Comparison of ENCODE assay signal across 19 cellular contexts in genomic region chr17:80248001-80248893, GRCh38. TPM values are rescaled to one million over a fixed set of nuclear protein-coding genes. Genes with fewer than 3 reads are reported as not detected.
DNase-seq lines count a peak whose midpoint lies in the region; ATAC-seq, FAIRE-seq and TF ChIP-seq lines count a peak whose summit lies in the region.
"Had no signal": no experiment of that assay in that cellular context is flagged by ENCODE, and none has a peak within 500 bp of the region (broad histone marks: within the 10 kb centered on the region; RNA-seq: fewer than 3 reads in every experiment).

No MANE protein-coding gene starts in this region.

- H2BK12ac ChIP-seq in H1 (ENCODE audit: low read depth, low read length) = no peak overlapping the region

- H3K9me3 ChIP-seq in H1 (ENCODE audit: insufficient read depth in 2 of 2, low read depth in 1 of 2, low read length in 1 of 2) (no peaks in the 10 kb centered on the region; a peak in 1 of 4 replicates), osteoblast (ENCODE audit: low read depth, low read length) (no peaks in the 10 kb centered on the region)
- H3K9me3 ChIP-seq: BLaER1 had no signal

- no peak overlapping the region for H3K27ac ChIP-seq in H1 (ENCODE audit: low read depth, low read length)
- no peak overlapping the region for H3K27ac ChIP-seq in osteoblast (ENCODE audit: low read depth, low read length)
- H3K27ac ChIP-seq: BLaER1 had no signal

- no peak for DNase-seq in activated CD4-positive, alpha-beta T cell treated with anti-CD3 and anti-CD28 coated beads, Interleukin-2, amount 10 ng/mL, durations not matched to agents 7 days and 5 days
- no peak for DNase-seq in activated CD4-positive, alpha-beta T cell treated with anti-CD3 and anti-CD28 coated beads, Interleukin-2, amount 50 U/mL, for 1 hour
- DNase-seq in D341Med (ENCODE audit: low spot score) = peak; percentile 38
- no peak for DNase-seq in H1 (ENCODE audit: low read depth in 1 of 2, low spot score in 2 of 2)
- DNase-seq in osteoblast (ENCODE audit: insufficient read length, low spot score, missing footprints) = peak; percentile 78
- DNase-seq in activated naive CD4-positive, alpha-beta T cell treated with Interleukin-2 at 50 U/mL for 16 hours = no peak
- DNase-seq in GM13976 (ENCODE audit: low spot score) = no peak
- DNase-seq: 8988T; AML-193; CD4-positive, CD25-positive, alpha-beta regulatory T cell; DMS 273 treated with DMSO at 0.1 percent for 48 hours; GOT3; HCEC 1CT; HFFc6 had no signal

- 94% methylated on average over 21 of the region's 23 CpGs; no CpG with 5 or more reads in 1 of the 2 experiments for WGBS in H1 (ENCODE audit: extremely low coverage in 1 of 2, insufficient coverage in 1 of 2, insufficient read length in 1 of 2, insufficient replicate concordance in 2 of 2, low coverage in 1 of 2, low lambda C conversion rate in 2 of 2, missing lambda C conversion rate in 1 of 2), 2 experiments

- no peaks in the 10 kb centered on the region for H3K79me1 ChIP-seq in H1 (ENCODE audit: low read depth, low read length)

- no peak overlapping the region for H4K5ac ChIP-seq in H1 (ENCODE audit: insufficient read length, low read depth, low read length)

- H3K9ac ChIP-seq in H1 (replicated peaks in 1 of 4; ENCODE audit: extremely low read depth in 1 of 4, low read depth in 3 of 4, low read length in 3 of 4) = no peak overlapping the region
- H3K9ac ChIP-seq: BLaER1 had no signal

- no peaks in the 10 kb centered on the region for H3K9me3 Mint-ChIP-seq in activated CD4-positive, alpha-beta T cell treated with anti-CD3 and anti-CD28 coated beads, Interleukin-2, amount 10 ng/mL, durations not matched to agents 7 days and 5 days
- H3K9me3 Mint-ChIP-seq: CD4-positive, CD25-positive, alpha-beta regulatory T cell; HFFc6; IgD-negative memory B cell had no signal

- no peak overlapping the region for H3K23ac ChIP-seq in H1 (ENCODE audit: insufficient read length)

- H2AFZ ChIP-seq in H1 (ENCODE audit: low read length) (no peak overlapping the region), osteoblast (ENCODE audit: low read length) (no peak overlapping the region)

- H3K4me1 ChIP-seq in H1 (replicated peaks in 1 of 4; ENCODE audit: control insufficient read depth in 3 of 4, insufficient read depth in 4 of 4, low read length in 3 of 4) (peaks cover 0 to 5% (median 0%) of the 10 kb centered on the region in 4 experiments; a peak in 1 of 7 replicates), osteoblast (ENCODE audit: insufficient read depth, low read length) (no peaks in the 10 kb centered on the region)

- H3K4me2 ChIP-seq in H1 (ENCODE audit: insufficient read depth in 1 of 2, low read depth in 2 of 2, low read length in 2 of 2) (no peak overlapping the region), osteoblast (ENCODE audit: insufficient read depth, low read length) (no peak overlapping the region)
- H3K4me2 ChIP-seq: BLaER1 had no signal

- no peak overlapping the region for H3K14ac ChIP-seq in H1 (ENCODE audit: insufficient read length)

- H3K23me2 ChIP-seq in H1 (ENCODE audit: low read depth, low read length) = no peaks in the 10 kb centered on the region

- no peak overlapping the region for H2BK15ac ChIP-seq in H1 (ENCODE audit: low read length)

- no peak overlapping the region for H4K91ac ChIP-seq in H1 (replicated peaks; ENCODE audit: insufficient read length, low read length)

- H2BK120ac ChIP-seq in H1 (replicated peaks; ENCODE audit: low read depth, low read length) = no peak overlapping the region

- H2BK20ac ChIP-seq in H1 (ENCODE audit: low read length) = no peak overlapping the region

- 0 out of 2 replicates have a peak overlapping the region, but pooled peaks have one; percentile 38 for H4K8ac ChIP-seq in H1 (ENCODE audit: extremely low read depth, insufficient read depth, low read length)

- no peak overlapping the region for H3K18ac ChIP-seq in H1 (ENCODE audit: extremely low read depth, low read length)

- no peak overlapping the region for H2AK5ac ChIP-seq in H1 (ENCODE audit: low read depth, low read length)

- no peaks in the 10 kb centered on the region for H3K79me2 ChIP-seq in H1 (ENCODE audit: control insufficient read depth in 1 of 2, insufficient read depth in 2 of 2, low read length in 2 of 2)
- H3K79me2 ChIP-seq in osteoblast (ENCODE audit: insufficient read depth, low read length) = no peaks in the 10 kb centered on the region

- H3K27me3 ChIP-seq in H1 (replicated peaks in 1 of 4; ENCODE audit: control insufficient read depth in 3 of 4, extremely low read depth in 1 of 4, insufficient read depth in 3 of 4, low read length in 3 of 4) (no peaks in the 10 kb centered on the region), osteoblast (ENCODE audit: insufficient read depth, low read length) (no peaks in the 10 kb centered on the region)
- H3K27me3 ChIP-seq: BLaER1 had no signal

- TF ChIP-seq RAD21 in H1 (IDR thresholded peaks at IDR 0.05 in 1 of 2, conservative IDR thresholded peaks at IDR 0.05 in 1 of 2; ENCODE audit: low read depth in 2 of 2, low read length in 2 of 2) = no peak

- H4K20me1 ChIP-seq in H1 (replicated peaks in 1 of 2; ENCODE audit: control insufficient read depth in 1 of 2, insufficient read depth in 2 of 2, low read length in 2 of 2) = peaks cover 0 to 4% of the 10 kb centered on the region in 2 experiments
- H4K20me1 ChIP-seq in osteoblast (ENCODE audit: insufficient read depth, low read length) = no peaks in the 10 kb centered on the region
- H4K20me1 ChIP-seq: BLaER1 had no signal

- in situ Hi-C loops in GM13976 (cut with MboI; ENCODE audit: low sequenced_read_pairs, unreplicated experiment) = no loop called here

- no peak overlapping the region for H3K4me3 Mint-ChIP-seq in activated CD4-positive, alpha-beta T cell treated with anti-CD3 and anti-CD28 coated beads, Interleukin-2, amount 10 ng/mL, durations not matched to agents 7 days and 5 days
- H3K4me3 Mint-ChIP-seq: CD4-positive, CD25-positive, alpha-beta regulatory T cell; HFFc6 had no signal

- H2BK5ac ChIP-seq in H1 (ENCODE audit: low read depth, low read length) = peak overlapping the region; percentile 60; the same call in 1 of the 2 replicates

- no peak for TF ChIP-seq CTCF in H1 (IDR thresholded peaks at IDR 0.05; ENCODE audit: control extremely low read depth in 1 of 3, insufficient read depth in 1 of 3, low read depth in 1 of 3, low read length in 3 of 3)
- TF ChIP-seq CTCF in osteoblast (IDR thresholded peaks at IDR 0.05; ENCODE audit: extremely low read depth, low read depth, low read length) = no peak
- TF ChIP-seq CTCF in GM13976 (IDR thresholded peaks at IDR 0.05; ENCODE audit: borderline replicate concordance, control extremely low read depth, extremely low read depth, insufficient read depth, missing control alignments) = no peak

- peaks cover 0 to 8% (median 3%) of the 10 kb centered on the region in 4 experiments; a peak in 3 of 8 replicates for H3K36me3 ChIP-seq in H1 (ENCODE audit: control insufficient read depth in 2 of 4, insufficient read depth in 4 of 4, low read length in 3 of 4)
- H3K36me3 ChIP-seq in osteoblast (ENCODE audit: insufficient read depth, low read length) = no peaks in the 10 kb centered on the region
- H3K36me3 ChIP-seq: BLaER1 had no signal

- H3K36me3 Mint-ChIP-seq in activated CD4-positive, alpha-beta T cell treated with anti-CD3 and anti-CD28 coated beads, Interleukin-2, amount 10 ng/mL, durations not matched to agents 7 days and 5 days (ENCODE audit: low read depth) = no peaks in the 10 kb centered on the region

- CTCF ChIA-PET in activated CD4-positive, alpha-beta T cell treated with anti-CD3 and anti-CD28 coated beads, Interleukin-2, amount 10 ng/mL, durations not matched to agents 7 days and 5 days (lab: Charles Lee) = interaction anchor here (0.5 to 0.8 kb wide), 3 partner anchors 11 to 52 kb away, joined by 3 to 4 read pairs (median 3); no protein-coding TSS in a partner anchor
- CTCF ChIA-PET in H1 (lab: Charles Lee; ENCODE audit: partially characterized antibody) = interaction anchor here (1.0 to 2.4 kb wide), 3 partner anchors 18 to 52 kb away, joined by 3 to 10 read pairs (median 6); no protein-coding TSS in a partner anchor

- no peak for TF ChIP-seq POLR2A in H1 (IDR thresholded peaks at IDR 0.05; ENCODE audit: control extremely low read depth in 1 of 2, low read depth in 2 of 2, low read length in 2 of 2)

- H3K4ac ChIP-seq in H1 (replicated peaks; ENCODE audit: insufficient read length, low read depth, low read length) = no peak overlapping the region

- ATAC-seq in HG03280 (IDR thresholded peaks at IDR 0.05; ENCODE audit: unreplicated experiment) = no peak

- no peak for TF ChIP-seq EP300 in H1 (IDR thresholded peaks at IDR 0.05; ENCODE audit: borderline replicate concordance in 1 of 2, low read depth in 2 of 2, low read length in 2 of 2)

- H3K56ac ChIP-seq in H1 (replicated peaks; ENCODE audit: insufficient read length, low read depth, low read length) = no peak overlapping the region

- H3K27me3 Mint-ChIP-seq in activated CD4-positive, alpha-beta T cell treated with anti-CD3 and anti-CD28 coated beads, Interleukin-2, amount 10 ng/mL, durations not matched to agents 7 days and 5 days = no peaks in the 10 kb centered on the region
- H3K27me3 Mint-ChIP-seq: CD4-positive, CD25-positive, alpha-beta regulatory T cell had no signal

- H3K27ac Mint-ChIP-seq in activated CD4-positive, alpha-beta T cell treated with anti-CD3 and anti-CD28 coated beads, Interleukin-2, amount 10 ng/mL, durations not matched to agents 7 days and 5 days = peak overlapping the region; percentile 31
- H3K27ac Mint-ChIP-seq: HFFc6, IgD-negative memory B cell had no signal

- H3K4me3 ChIP-seq in H1 (ENCODE audit: extremely low read depth in 1 of 4, insufficient read depth in 2 of 4, low read depth in 3 of 4, low read length in 4 of 4) (no peak overlapping the region), osteoblast (ENCODE audit: insufficient read depth, low read length) (no peak overlapping the region)
- H3K4me3 ChIP-seq: BLaER1, GM12878 had no signal

- H3K4me1 Mint-ChIP-seq in activated CD4-positive, alpha-beta T cell treated with anti-CD3 and anti-CD28 coated beads, Interleukin-2, amount 10 ng/mL, durations not matched to agents 7 days and 5 days = peaks cover 13% of the 10 kb centered on the region
- H3K4me1 Mint-ChIP-seq: IgD-negative memory B cell had no signal

- no peak for FAIRE-seq in H1 (lab: Jason Lieb, UNC)
- FAIRE-seq: GM12878, GM19239 had no signal

- POLR2A ChIA-PET in activated CD4-positive, alpha-beta T cell treated with anti-CD3 and anti-CD28 coated beads, Interleukin-2, amount 10 ng/mL, durations not matched to agents 7 days and 5 days (lab: Charles Lee) = no interaction called here
- POLR2A ChIA-PET in H1 (lab: Charles Lee; ENCODE audit: partially characterized antibody) = interaction anchor here (1.6 kb wide), 1 partner anchor 22 kb away, joined by 5 read pairs; no protein-coding TSS in a partner anchor

RNA-seq across cellular contexts. Expression of gene RNF213, which starts 12.4 kb away (rescaled TPM):
- total RNA-seq in activated CD4-positive, alpha-beta T cell treated with anti-CD3 and anti-CD28 coated beads, Interleukin-2, amount 10 ng/mL, durations not matched to agents 7 days and 5 days = 100 to 1,000 TPM; 579 to 602 TPM
- total RNA-seq in H1 (2021; fragmentation: NEBNext Ultra II Directional; extraction: Animal tissue kit (Norgen Biotek cat#: 25700)) = 62.1 and 62.8 TPM in 2 replicates
- polyA plus RNA-seq in H1 (2011; rRNA removed) = 30.4 and 33.8 TPM in 2 replicates
- polyA plus RNA-seq in H1 (2011; cell fraction: cytosol; rRNA removed) = 29.3 TPM
- 278 TPM for polyA plus RNA-seq in H1 (2011; cell fraction: nucleus; rRNA removed)
- polyA plus RNA-seq in H1 (2012, experiment 1 of 2) = 41.4 to 55.4 TPM (median 46.9 TPM) in 4 replicates
- 4.1 TPM for polyA plus RNA-seq in H1 (2012, experiment 2 of 2)
- polyA plus RNA-seq in H1 (2013, experiment 1 of 2) = 26.5 TPM
- polyA plus RNA-seq in H1 (2013, experiment 2 of 2) = 21.3 TPM
- polyA minus RNA-seq in H1 (2011; rRNA and poly(A)+ RNA removed) = 118 and 169 TPM in 2 replicates
- polyA minus RNA-seq in H1 (2011; cell fraction: cytosol; rRNA and poly(A)+ RNA removed) = 76.0 TPM
- polyA minus RNA-seq in H1 (2011; cell fraction: nucleus; rRNA and poly(A)+ RNA removed) = 166 TPM
- 134 and 143 TPM in 2 replicates for total RNA-seq in osteoblast

RNA-seq across cellular contexts. Expression of gene SLC26A11, which starts 28.0 kb away (rescaled TPM):
- total RNA-seq in activated CD4-positive, alpha-beta T cell treated with anti-CD3 and anti-CD28 coated beads, Interleukin-2, amount 10 ng/mL, durations not matched to agents 7 days and 5 days = 1 to 10 TPM; 5.9 to 6.1 TPM
- 15.5 and 18.2 TPM in 2 replicates for total RNA-seq in H1 (2021; fragmentation: NEBNext Ultra II Directional; extraction: Animal tissue kit (Norgen Biotek cat#: 25700))
- polyA plus RNA-seq in H1 (2011; rRNA removed) = 25.9 and 36.4 TPM in 2 replicates
- polyA plus RNA-seq in H1 (2011; cell fraction: cytosol; rRNA removed) = 17.5 TPM
- 102 TPM for polyA plus RNA-seq in H1 (2011; cell fraction: nucleus; rRNA removed)
- polyA plus RNA-seq in H1 (2012, experiment 1 of 2) = 15.1 to 18.1 TPM (median 17.1 TPM) in 4 replicates
- polyA plus RNA-seq in H1 (2012, experiment 2 of 2) = 14.0 TPM
- polyA plus RNA-seq in H1 (2013, experiment 1 of 2) = 17.1 TPM
- 15.3 TPM for polyA plus RNA-seq in H1 (2013, experiment 2 of 2)
- 11.4 and 14.1 TPM in 2 replicates for polyA minus RNA-seq in H1 (2011; rRNA and poly(A)+ RNA removed)
- 6.9 TPM for polyA minus RNA-seq in H1 (2011; cell fraction: cytosol; rRNA and poly(A)+ RNA removed)
- 34.6 TPM for polyA minus RNA-seq in H1 (2011; cell fraction: nucleus; rRNA and poly(A)+ RNA removed)
- 12.7 and 17.4 TPM in 2 replicates for total RNA-seq in osteoblast

RNA-seq across cellular contexts. Expression of gene SGSH, which starts 28.1 kb away (rescaled TPM):
- 10 to 100 TPM; 31.5 to 34.3 TPM for total RNA-seq in activated CD4-positive, alpha-beta T cell treated with anti-CD3 and anti-CD28 coated beads, Interleukin-2, amount 10 ng/mL, durations not matched to agents 7 days and 5 days
- 15.6 and 19.6 TPM in 2 replicates for total RNA-seq in H1 (2021; fragmentation: NEBNext Ultra II Directional; extraction: Animal tissue kit (Norgen Biotek cat#: 25700))
- 18.0 and 39.2 TPM in 2 replicates for polyA plus RNA-seq in H1 (2011; rRNA removed)
- polyA plus RNA-seq in H1 (2011; cell fraction: cytosol; rRNA removed) = 15.0 TPM
- 67.1 TPM for polyA plus RNA-seq in H1 (2011; cell fraction: nucleus; rRNA removed)
- 12.4 to 20.3 TPM (median 15.5 TPM) in 4 replicates for polyA plus RNA-seq in H1 (2012, experiment 1 of 2)
- 9.4 TPM for polyA plus RNA-seq in H1 (2012, experiment 2 of 2)
- 15.4 TPM for polyA plus RNA-seq in H1 (2013, experiment 1 of 2)
- 14.5 TPM for polyA plus RNA-seq in H1 (2013, experiment 2 of 2)
- 7.3 and 12.8 TPM in 2 replicates for polyA minus RNA-seq in H1 (2011; rRNA and poly(A)+ RNA removed)
- 10.8 TPM for polyA minus RNA-seq in H1 (2011; cell fraction: cytosol; rRNA and poly(A)+ RNA removed)
- polyA minus RNA-seq in H1 (2011; cell fraction: nucleus; rRNA and poly(A)+ RNA removed) = 22.3 TPM
- total RNA-seq in osteoblast = 15.9 and 19.4 TPM in 2 replicates

Comparison
In these comparisons a context has a peak if more than half of its experiments do, and no peak if none do; other contexts are left out.
1. DNase-seq: peak in D341Med (single experiment) and osteoblast (single experiment); none in activated CD4-positive, alpha-beta T cell treated with anti-CD3 and anti-CD28 coated beads, Interleukin-2, amount 10 ng/mL, durations not matched to agents 7 days and 5 days (single experiment), activated CD4-positive, alpha-beta T cell treated with anti-CD3 and anti-CD28 coated beads, Interleukin-2, amount 50 U/mL, for 1 hour (single experiment), H1 (0 of 2), activated naive CD4-positive, alpha-beta T cell treated with Interleukin-2 at 50 U/mL for 16 hours (single experiment) and GM13976 (single experiment).